In genomic region chr1:66374148-66374547, GRCh38 we compare ENCODE assay signal across 10 cellular contexts.
DNase-seq lines count a peak whose midpoint lies in the region; ATAC-seq and TF ChIP-seq lines count a peak whose summit lies in the region.
"Had no signal": no experiment of that assay in that cellular context is flagged by ENCODE, and none has a peak within 500 bp of the region (broad histone marks: within the 10 kb centered on the region; RNA-seq: fewer than 3 reads in every experiment).

No MANE protein-coding gene starts in this region.

- H3K27ac Mint-ChIP-seq in nephron progenitor cell: no peak overlapping the region

- peaks cover 34% of the 10 kb centered on the region for H3K36me3 Mint-ChIP-seq in nephron progenitor cell (ENCODE audit: low read depth)

- H3K9me2 ChIP-seq in OCI-LY7 (ENCODE audit: insufficient read depth, low read length): no peaks in the 10 kb centered on the region

- H3K4me3 Mint-ChIP-seq in nephron progenitor cell: no peak overlapping the region
- H3K4me3 Mint-ChIP-seq: brain had no signal

- H3K79me2 ChIP-seq in OCI-LY7 (ENCODE audit: insufficient read depth, low read depth, low read length) (no peaks in the 10 kb centered on the region), osteoblast (ENCODE audit: insufficient read depth, low read length) (no peaks in the 10 kb centered on the region)

- no peaks in the 10 kb centered on the region for H3K27me3 ChIP-seq in osteoblast (ENCODE audit: insufficient read depth, low read length)

- H3K27me3 Mint-ChIP-seq in nephron progenitor cell (ENCODE audit: low read depth, poor library complexity): no peaks in the 10 kb centered on the region
- H3K27me3 Mint-ChIP-seq: brain had no signal

- H3K4me2 ChIP-seq in OCI-LY7 (ENCODE audit: low read length) (peak overlapping the region; percentile 62), osteoblast (ENCODE audit: insufficient read depth, low read length) (peak overlapping the region; percentile 68)

- H3K9me3 Mint-ChIP-seq in nephron progenitor cell: no peaks in the 10 kb centered on the region
- H3K9me3 Mint-ChIP-seq: brain had no signal

- H4K20me1 ChIP-seq in OCI-LY7 (ENCODE audit: insufficient read depth, low read length) (no peaks in the 10 kb centered on the region), osteoblast (ENCODE audit: insufficient read depth, low read length) (no peaks in the 10 kb centered on the region)

- H3K9me3 ChIP-seq in OCI-LY7 (ENCODE audit: low read length) (no peaks in the 10 kb centered on the region; the same call in 1 of the 2 replicates), osteoblast (ENCODE audit: low read depth, low read length) (no peaks in the 10 kb centered on the region)

- DNase-seq in OCI-LY7 (ENCODE audit: low spot score): no peak
- no peak for DNase-seq in osteoblast (ENCODE audit: insufficient read length, low spot score, missing footprints)
- DNase-seq in activated gamma-delta T cell (lab: John Stamatoyannopoulos, UW): no peak
- DNase-seq in C1 segment of cervical spinal cord (lab: John Stamatoyannopoulos, UW): no peak
- DNase-seq in stimulated activated CD4-positive, alpha-beta T cell treated with anti-CD3 and anti-CD28 coated beads, Interleukin-15, amount 100 ng/mL, for 24 hours: no peak
- no peak for DNase-seq in nephron progenitor cell
- DNase-seq: occipital lobe had no signal

- peaks cover 11% of the 10 kb centered on the region for H3K4me1 Mint-ChIP-seq in nephron progenitor cell

- no TSS peak for BruUV-seq in OCI-LY7 (replicated peaks; lab: Mats Ljungman, UMichigan)

- POLR2A ChIA-PET in OCI-LY7 (lab: Charles Lee): interaction anchor here (1.0 to 4.2 kb wide), 5 partner anchors 23 to 94 kb away, joined by 3 to 27 read pairs (median 5); no protein-coding TSS in a partner anchor

- no peak overlapping the region for H3K4me3 ChIP-seq in OCI-LY7 (ENCODE audit: low read depth, low read length, poor library complexity, severe bottlenecking)
- H3K4me3 ChIP-seq in osteoblast (ENCODE audit: insufficient read depth, low read length): no peak overlapping the region

- CTCF ChIA-PET in OCI-LY7 (lab: Charles Lee; ENCODE audit: unreplicated experiment): interaction anchor here (1.0 kb wide), 1 partner anchor 72 kb away, joined by 3 read pairs; no protein-coding TSS in a partner anchor

- H2AFZ ChIP-seq in OCI-LY7 (ENCODE audit: low read length): peak overlapping the region; percentile 58; the same call in 1 of the 2 replicates
- no peak overlapping the region for H2AFZ ChIP-seq in osteoblast (ENCODE audit: low read length)

- ATAC-seq in GM18868 (IDR thresholded peaks at IDR 0.05; ENCODE audit: unreplicated experiment) (peak; percentile 48), HG02623 (IDR thresholded peaks at IDR 0.05; ENCODE audit: unreplicated experiment) (peak; percentile 35)

- H3K27ac ChIP-seq in OCI-LY7 (ENCODE audit: low read depth, low read length, poor library complexity, severe bottlenecking): peak overlapping the region; percentile 57
- peak overlapping the region; percentile 74 for H3K27ac ChIP-seq in osteoblast (ENCODE audit: low read depth, low read length)

- intact Hi-C loops in OCI-LY7 (cut with micrococcal nuclease; ENCODE audit: unreplicated experiment): no loop called here

- TF ChIP-seq CTCF in OCI-LY7 (conservative IDR thresholded peaks at IDR 0.05; ENCODE audit: low read length) (no peak), osteoblast (IDR thresholded peaks at IDR 0.05; ENCODE audit: extremely low read depth, low read depth, low read length) (no peak), nephron progenitor cell (IDR thresholded peaks at IDR 0.05) (no peak)

- peaks cover 56% of the 10 kb centered on the region for H3K4me1 ChIP-seq in OCI-LY7 (ENCODE audit: insufficient read depth, low read length, poor library complexity, severe bottlenecking)
- H3K4me1 ChIP-seq in osteoblast (ENCODE audit: insufficient read depth, low read length): peaks cover 45% of the 10 kb centered on the region

- peaks cover 42% of the 10 kb centered on the region for H3K36me3 ChIP-seq in OCI-LY7 (ENCODE audit: insufficient read depth, low read length)
- H3K36me3 ChIP-seq in osteoblast (ENCODE audit: insufficient read depth, low read length): peaks cover 23% of the 10 kb centered on the region
